Comparison of ENCODE assay signal across 10 cellular contexts in genomic region chr15:51861557-51862350, GRCh38. TPM values are rescaled to one million over a fixed set of nuclear protein-coding genes. Genes with fewer than 3 reads are reported as not detected.
A peak's percentile ranks its signal among the peaks of the same experiment; 100 is the strongest.
DNase-seq lines count a peak whose midpoint lies in the region; ATAC-seq, FAIRE-seq and TF ChIP-seq lines count a peak whose summit lies in the region.
"Had no signal": no experiment of that assay in that cellular context is flagged by ENCODE, and none has a peak within 500 bp of the region (broad histone marks: within the 10 kb centered on the region; RNA-seq: fewer than 3 reads in every experiment).

No MANE protein-coding gene starts in this region.

- no peak overlapping the region for H3K9ac ChIP-seq in BLaER1

- H3K4me3 Mint-ChIP-seq in T-helper 2 cell treated with Interferon-gamma antibody and Interleukin-4, amounts not matched to agents 5 μg/mL and 100 μg/mL, for 36 hours: peak overlapping the region; percentile 65
- peak overlapping the region; percentile 50 for H3K4me3 Mint-ChIP-seq in activated T-helper 1 cell treated with anti-CD3 and anti-CD28 coated beads, Interleukin-12 subunit alpha, Interleukin-12 subunit beta, Interleukin-2, Interleukin-4 antibody, amounts not matched to agents 30 ng/mL and 10 ng/mL and 1 ng/mL, durations not matched to agents 14 hours and 24 hours and 36 hours
- H3K4me3 Mint-ChIP-seq in HFFc6: no peak overlapping the region

- H3K4me3 ChIP-seq in BLaER1 (no peak overlapping the region), small intestine (ENCODE audit: low read depth in 1 of 2, low read length in 2 of 2) (no peak overlapping the region), vagina (no peak overlapping the region)

- TF ChIP-seq CTCF in vagina (IDR thresholded peaks at IDR 0.05): no peak
- TF ChIP-seq CTCF in omental fat pad (IDR thresholded peaks at IDR 0.05): no peak
- no peak for TF ChIP-seq CTCF in HFFc6 (IDR thresholded peaks at IDR 0.05)

- H3K4me2 ChIP-seq in BLaER1: peak overlapping the region; percentile 34; the same call in 1 of the 2 replicates

- no peak for FAIRE-seq in small intestine (lab: Jason Lieb, UNC)

- H3K27me3 ChIP-seq in BLaER1 (no peaks in the 10 kb centered on the region), small intestine (ENCODE audit: control insufficient read depth in 2 of 2, insufficient read depth in 2 of 2, low read length in 2 of 2) (no peaks in the 10 kb centered on the region), vagina (no peaks in the 10 kb centered on the region)

- ATAC-seq in omental fat pad (ENCODE audit: low FRiP score) (no peak), GM19328 (IDR thresholded peaks at IDR 0.05; ENCODE audit: unreplicated experiment) (no peak)

- H3K27ac ChIP-seq in BLaER1 (no peak overlapping the region), small intestine (ENCODE audit: low read depth in 1 of 2, low read length in 1 of 2) (no peak overlapping the region), vagina (no peak overlapping the region)

- intact Hi-C loops in activated T-helper 1 cell treated with anti-CD3 and anti-CD28 coated beads, Interleukin-12 subunit alpha, Interleukin-12 subunit beta, Interleukin-2, Interleukin-4 antibody, amounts not matched to agents 30 ng/mL and 10 ng/mL and 1 ng/mL, durations not matched to agents 14 hours and 24 hours and 36 hours (cut with micrococcal nuclease): loop anchor here (1.0 kb wide), 1 partner anchor 31 kb away; no protein-coding TSS in a partner anchor
- intact Hi-C loops in vagina (cut with DNase I): no loop called here

- H3K36me3 ChIP-seq in BLaER1 (peaks cover 73% of the 10 kb centered on the region), small intestine (ENCODE audit: control insufficient read depth in 2 of 2, insufficient read depth in 2 of 2, low read length in 2 of 2) (peaks cover 0 to 9% of the 10 kb centered on the region in 2 donors), vagina (peaks cover 0 to 25% of the 10 kb centered on the region in 2 donors)

- peaks cover 38% of the 10 kb centered on the region for H3K4me1 Mint-ChIP-seq in T-helper 2 cell treated with Interferon-gamma antibody and Interleukin-4, amounts not matched to agents 5 μg/mL and 100 μg/mL, for 36 hours (ENCODE audit: low read depth)
- peaks cover 57% of the 10 kb centered on the region for H3K4me1 Mint-ChIP-seq in activated T-helper 1 cell treated with anti-CD3 and anti-CD28 coated beads, Interleukin-12 subunit alpha, Interleukin-12 subunit beta, Interleukin-2, Interleukin-4 antibody, amounts not matched to agents 30 ng/mL and 10 ng/mL and 1 ng/mL, durations not matched to agents 14 hours and 24 hours and 36 hours (ENCODE audit: low read depth)
- H3K4me1 Mint-ChIP-seq in HFFc6 (ENCODE audit: low read depth): peaks cover 69% of the 10 kb centered on the region

- WGBS in small intestine, 3 donors: 79 to 86% (median 84%) methylated on average over 10 of the region's 10 CpGs

- peaks cover 19% of the 10 kb centered on the region for H3K4me1 ChIP-seq in BLaER1
- no peaks in the 10 kb centered on the region for H3K4me1 ChIP-seq in small intestine (ENCODE audit: control insufficient read depth in 2 of 2, insufficient read depth in 1 of 2, low read depth in 1 of 2, low read length in 1 of 2)
- H3K4me1 ChIP-seq in vagina: peaks cover 23% of the 10 kb centered on the region

- DNase-seq in T-helper 2 cell treated with Interferon-gamma antibody and Interleukin-4, amounts not matched to agents 5 μg/mL and 100 μg/mL, for 36 hours (ENCODE audit: low spot score): peak; percentile 63
- peak; percentile 33 for DNase-seq in activated T-helper 1 cell treated with anti-CD3 and anti-CD28 coated beads, Interleukin-12 subunit alpha, Interleukin-12 subunit beta, Interleukin-2, Interleukin-4 antibody, amounts not matched to agents 30 ng/mL and 10 ng/mL and 1 ng/mL, durations not matched to agents 14 hours and 24 hours and 36 hours (ENCODE audit: low spot score)
- DNase-seq in small intestine (peak; percentile 48), vagina (ENCODE audit: extremely low spot score in 2 of 2) (no peak), omental fat pad (ENCODE audit: low spot score) (no peak), HFFc6 (no peak)
- DNase-seq: Karpas-422, RPMI8226 had no signal

- H3K27ac Mint-ChIP-seq in T-helper 2 cell treated with Interferon-gamma antibody and Interleukin-4, amounts not matched to agents 5 μg/mL and 100 μg/mL, for 36 hours: peak overlapping the region; percentile 62
- peak overlapping the region; percentile 67 for H3K27ac Mint-ChIP-seq in activated T-helper 1 cell treated with anti-CD3 and anti-CD28 coated beads, Interleukin-12 subunit alpha, Interleukin-12 subunit beta, Interleukin-2, Interleukin-4 antibody, amounts not matched to agents 30 ng/mL and 10 ng/mL and 1 ng/mL, durations not matched to agents 14 hours and 24 hours and 36 hours
- no peak overlapping the region for H3K27ac Mint-ChIP-seq in HFFc6

- no peaks in the 10 kb centered on the region for H3K9me3 Mint-ChIP-seq in T-helper 2 cell treated with Interferon-gamma antibody and Interleukin-4, amounts not matched to agents 5 μg/mL and 100 μg/mL, for 36 hours
- peaks cover 5% of the 10 kb centered on the region for H3K9me3 Mint-ChIP-seq in activated T-helper 1 cell treated with anti-CD3 and anti-CD28 coated beads, Interleukin-12 subunit alpha, Interleukin-12 subunit beta, Interleukin-2, Interleukin-4 antibody, amounts not matched to agents 30 ng/mL and 10 ng/mL and 1 ng/mL, durations not matched to agents 14 hours and 24 hours and 36 hours
- H3K9me3 Mint-ChIP-seq in HFFc6: no peaks in the 10 kb centered on the region

- H4K20me1 ChIP-seq in BLaER1: peaks cover 13% of the 10 kb centered on the region; the same call in 1 of the 2 replicates

- TF ChIP-seq POLR2A in vagina (IDR thresholded peaks at IDR 0.05): no peak

- no peaks in the 10 kb centered on the region for H3K27me3 Mint-ChIP-seq in T-helper 2 cell treated with Interferon-gamma antibody and Interleukin-4, amounts not matched to agents 5 μg/mL and 100 μg/mL, for 36 hours (ENCODE audit: low read depth)
- H3K27me3 Mint-ChIP-seq in activated T-helper 1 cell treated with anti-CD3 and anti-CD28 coated beads, Interleukin-12 subunit alpha, Interleukin-12 subunit beta, Interleukin-2, Interleukin-4 antibody, amounts not matched to agents 30 ng/mL and 10 ng/mL and 1 ng/mL, durations not matched to agents 14 hours and 24 hours and 36 hours (ENCODE audit: insufficient read depth): no peaks in the 10 kb centered on the region
- H3K27me3 Mint-ChIP-seq in HFFc6 (ENCODE audit: insufficient read depth): peaks cover 1% of the 10 kb centered on the region; the same call in 1 of the 2 replicates

- H3K9me3 ChIP-seq in BLaER1: peaks cover 20% of the 10 kb centered on the region
- H3K9me3 ChIP-seq in small intestine (ENCODE audit: control insufficient read depth, low read depth): no peaks in the 10 kb centered on the region
- no peaks in the 10 kb centered on the region for H3K9me3 ChIP-seq in vagina

- H3K36me3 Mint-ChIP-seq in T-helper 2 cell treated with Interferon-gamma antibody and Interleukin-4, amounts not matched to agents 5 μg/mL and 100 μg/mL, for 36 hours (ENCODE audit: low read depth): peaks cover 47% of the 10 kb centered on the region
- peaks cover 44% of the 10 kb centered on the region for H3K36me3 Mint-ChIP-seq in activated T-helper 1 cell treated with anti-CD3 and anti-CD28 coated beads, Interleukin-12 subunit alpha, Interleukin-12 subunit beta, Interleukin-2, Interleukin-4 antibody, amounts not matched to agents 30 ng/mL and 10 ng/mL and 1 ng/mL, durations not matched to agents 14 hours and 24 hours and 36 hours (ENCODE audit: low read depth)
- peaks cover 58% of the 10 kb centered on the region for H3K36me3 Mint-ChIP-seq in HFFc6 (ENCODE audit: low read depth)

RNA-seq across cellular contexts. Expression of gene TMOD3, which starts 32.3 kb away (rescaled TPM):
- total RNA-seq in activated T-helper 1 cell treated with anti-CD3 and anti-CD28 coated beads, Interleukin-12 subunit alpha, Interleukin-12 subunit beta, Interleukin-2, Interleukin-4 antibody, amounts not matched to agents 30 ng/mL and 10 ng/mL and 1 ng/mL, durations not matched to agents 14 hours and 24 hours and 36 hours: 59.2 and 60.2 TPM in 2 replicates
- polyA plus RNA-seq in small intestine: 10 to 100 TPM; 13.2 to 19.2 (median 14.8) TPM
- total RNA-seq in vagina (28.5 TPM), omental fat pad (10 to 100 TPM; 25.7 to 47.0 (median 37.3) TPM)
- total RNA-seq in HFFc6 (2021; fragmentation: NEBNext Ultra II Directional; extraction: Animal tissue kit (Norgen Biotek cat#: 25700)): 10 to 100 TPM; 56.4 to 68.8 (median 59.9) TPM

Comparison
In these comparisons a context has a peak if more than half of its experiments do, and no peak if none do; other contexts are left out.
1. DNase-seq: peak in T-helper 2 cell treated with Interferon-gamma antibody and Interleukin-4, amounts not matched to agents 5 μg/mL and 100 μg/mL, for 36 hours (single experiment), activated T-helper 1 cell treated with anti-CD3 and anti-CD28 coated beads, Interleukin-12 subunit alpha, Interleukin-12 subunit beta, Interleukin-2, Interleukin-4 antibody, amounts not matched to agents 30 ng/mL and 10 ng/mL and 1 ng/mL, durations not matched to agents 14 hours and 24 hours and 36 hours (single experiment) and small intestine (single experiment); none in vagina (0 of 2), omental fat pad (single experiment) and HFFc6 (single experiment).